Comparison of ENCODE assay signal across 11 cellular contexts in genomic region chr3:197518794-197519451, GRCh38. TPM values are rescaled to one million over a fixed set of nuclear protein-coding genes. Genes with fewer than 3 reads are reported as not detected.
DNase-seq lines count a peak whose midpoint lies in the region; ATAC-seq and TF ChIP-seq lines count a peak whose summit lies in the region.
"Had no signal": no experiment of that assay in that cellular context is flagged by ENCODE, and none has a peak within 500 bp of the region (broad histone marks: within the 10 kb centered on the region; RNA-seq: fewer than 3 reads in every experiment).

No MANE protein-coding gene starts in this region.

- TF ChIP-seq POLR2A in prostate gland (IDR thresholded peaks at IDR 0.05) = no peak

- H3K27ac ChIP-seq in endodermal cell (ENCODE audit: low read depth, low read length) (no peak overlapping the region), prostate gland (no peak overlapping the region)
- H3K27ac ChIP-seq: thoracic aorta had no signal

- 94 to 100% methylated on average over 2 to 7 of the region's 8 CpGs for WGBS in endodermal cell (ENCODE audit: insufficient coverage in 1 of 2, insufficient read length in 1 of 2), 2 experiments
- 86% methylated on average over 6 of the region's 8 CpGs for WGBS in prostate gland

- DNase-seq in activated naive CD4-positive, alpha-beta T cell treated with anti-CD3 and anti-CD28 coated beads, Interleukin-2, amount 10 ng/mL, durations not matched to agents 7 days and 5 days = peak; percentile 37
- DNase-seq in activated naive CD4-positive, alpha-beta T cell treated with anti-CD3 and anti-CD28 coated beads, Interleukin-2, amount 50 U/mL, for 16 hours = no peak
- DNase-seq in T-helper 17 cell (no peak), endodermal cell (peak; percentile 26), NCI-H187 (lab: John Stamatoyannopoulos, UW) (no peak), NCI-H1092 (lab: John Stamatoyannopoulos, UW) (no peak), prostate gland (ENCODE audit: low spot score) (no peak), foreskin fibroblast (no peak)
- DNase-seq: NCI-H2081 had no signal

- no peaks in the 10 kb centered on the region for H3K27me3 Mint-ChIP-seq in activated naive CD4-positive, alpha-beta T cell treated with anti-CD3 and anti-CD28 coated beads, Interleukin-2, amount 10 ng/mL, durations not matched to agents 7 days and 5 days
- H3K27me3 Mint-ChIP-seq in T-helper 17 cell (no peaks in the 10 kb centered on the region), endodermal cell (ENCODE audit: insufficient read depth) (no peaks in the 10 kb centered on the region)

- CTCF ChIA-PET in activated naive CD4-positive, alpha-beta T cell treated with anti-CD3 and anti-CD28 coated beads, Interleukin-2, amount 10 ng/mL, durations not matched to agents 7 days and 5 days (lab: Charles Lee) = interaction anchor here (1.0 kb wide), 1 partner anchor 16 kb away, joined by 3 read pairs; no protein-coding TSS in a partner anchor

- peaks cover 68% of the 10 kb centered on the region for H3K36me3 Mint-ChIP-seq in activated naive CD4-positive, alpha-beta T cell treated with anti-CD3 and anti-CD28 coated beads, Interleukin-2, amount 10 ng/mL, durations not matched to agents 7 days and 5 days
- H3K36me3 Mint-ChIP-seq in T-helper 17 cell (ENCODE audit: low read depth) (peaks cover 6% of the 10 kb centered on the region), endodermal cell (ENCODE audit: low read depth) (peaks cover 49% of the 10 kb centered on the region)

- peaks cover 12% of the 10 kb centered on the region for H3K4me1 Mint-ChIP-seq in activated naive CD4-positive, alpha-beta T cell treated with anti-CD3 and anti-CD28 coated beads, Interleukin-2, amount 10 ng/mL, durations not matched to agents 7 days and 5 days
- H3K4me1 Mint-ChIP-seq in T-helper 17 cell = peaks cover 20% of the 10 kb centered on the region
- peaks cover 33% of the 10 kb centered on the region for H3K4me1 Mint-ChIP-seq in endodermal cell

- peak overlapping the region; percentile 86 for H3K27ac Mint-ChIP-seq in activated naive CD4-positive, alpha-beta T cell treated with anti-CD3 and anti-CD28 coated beads, Interleukin-2, amount 10 ng/mL, durations not matched to agents 7 days and 5 days
- H3K27ac Mint-ChIP-seq in T-helper 17 cell = peak overlapping the region; percentile 10
- no peak overlapping the region for H3K27ac Mint-ChIP-seq in endodermal cell

- H3K36me3 ChIP-seq in endodermal cell (ENCODE audit: control insufficient read depth, insufficient read depth, low read length) (no peaks in the 10 kb centered on the region), prostate gland (no peaks in the 10 kb centered on the region)
- H3K36me3 ChIP-seq: thoracic aorta had no signal

- no peak overlapping the region for H3K9ac ChIP-seq in endodermal cell (ENCODE audit: extremely low read depth, low read length, poor library complexity, severe bottlenecking)

- no peak overlapping the region for H3K4me3 Mint-ChIP-seq in activated naive CD4-positive, alpha-beta T cell treated with anti-CD3 and anti-CD28 coated beads, Interleukin-2, amount 10 ng/mL, durations not matched to agents 7 days and 5 days
- H3K4me3 Mint-ChIP-seq in T-helper 17 cell = no peak overlapping the region
- no peak overlapping the region for H3K4me3 Mint-ChIP-seq in endodermal cell

- H3K4me1 ChIP-seq in endodermal cell (ENCODE audit: control insufficient read depth, insufficient read depth, low read length) = peaks cover 12% of the 10 kb centered on the region
- H3K4me1 ChIP-seq in prostate gland (replicated peaks) = no peaks in the 10 kb centered on the region

- intact Hi-C loops in prostate gland (cut with DNase I) = no loop called here

- no peaks in the 10 kb centered on the region for H3K27me3 ChIP-seq in endodermal cell (ENCODE audit: control insufficient read depth, insufficient read depth, low read length, poor library complexity, severe bottlenecking)
- H3K27me3 ChIP-seq in prostate gland (replicated peaks; ENCODE audit: insufficient read depth) = no peaks in the 10 kb centered on the region

- no peak for ATAC-seq in T-helper 17 cell
- ATAC-seq: Panc1 had no signal

- TF ChIP-seq CTCF in endodermal cell (conservative IDR thresholded peaks at IDR 0.05) (no peak), prostate gland (IDR thresholded peaks at IDR 0.05) (no peak), foreskin fibroblast (IDR thresholded peaks at IDR 0.05; ENCODE audit: low read depth, low read length) (no peak)

- peaks cover 7% of the 10 kb centered on the region for H3K9me3 Mint-ChIP-seq in activated naive CD4-positive, alpha-beta T cell treated with anti-CD3 and anti-CD28 coated beads, Interleukin-2, amount 10 ng/mL, durations not matched to agents 7 days and 5 days
- H3K9me3 Mint-ChIP-seq in endodermal cell = no peaks in the 10 kb centered on the region

- H3K4me3 ChIP-seq in endodermal cell (ENCODE audit: low read length) (no peak overlapping the region), prostate gland (no peak overlapping the region), foreskin fibroblast (ENCODE audit: low read depth in 1 of 2, low read length in 2 of 2) (no peak overlapping the region)
- H3K4me3 ChIP-seq: thoracic aorta had no signal

- H3K9me3 ChIP-seq in T-helper 17 cell (ENCODE audit: control insufficient read depth, low read length, poor library complexity, severe bottlenecking) (no peaks in the 10 kb centered on the region), endodermal cell (ENCODE audit: control insufficient read depth, low read length) (no peaks in the 10 kb centered on the region), prostate gland (no peaks in the 10 kb centered on the region)
- H3K9me3 ChIP-seq: thoracic aorta had no signal

RNA-seq across cellular contexts. Expression of gene BDH1, which starts 36.8 kb away (rescaled TPM):
- total RNA-seq in T-helper 17 cell (10 to 100 TPM; 20.7 to 22.4 TPM), endodermal cell (10 to 100 TPM; 32.5 to 49.0 TPM), prostate gland (10 to 100 TPM; 41.1 to 84.3 TPM)
- 11.3 TPM for polyA plus RNA-seq in endodermal cell (2013, experiment 1 of 2)
- polyA plus RNA-seq in endodermal cell (2013, experiment 2 of 2) = 8.7 TPM

Comparison
In these comparisons a context has a peak if more than half of its experiments do, and no peak if none do; other contexts are left out.
1. DNase-seq: peak in activated naive CD4-positive, alpha-beta T cell treated with anti-CD3 and anti-CD28 coated beads, Interleukin-2, amount 10 ng/mL, durations not matched to agents 7 days and 5 days (single experiment) and endodermal cell (single experiment); none in activated naive CD4-positive, alpha-beta T cell treated with anti-CD3 and anti-CD28 coated beads, Interleukin-2, amount 50 U/mL, for 16 hours (single experiment), T-helper 17 cell (0 of 3), NCI-H187 (0 of 2), NCI-H1092 (single experiment), prostate gland (single experiment) and foreskin fibroblast (0 of 2).